ENCODE assay signal across 1 cellular context in genomic region chr4:14961292-14961691, GRCh38.
TF ChIP-seq lines count a peak whose summit lies in the region.

No MANE protein-coding gene starts in this region.

TF ChIP-seq in HepG2, 621 proteins besides CTCF, POLR2A, EP300 and RAD21 (continued from another document):
- no peak for TF ChIP-seq ZNF7 (CRISPR knock-in tag; IDR thresholded peaks at IDR 0.05)
- no peak for TF ChIP-seq PATZ1 (CRISPR knock-in tag; IDR thresholded peaks at IDR 0.05)
- no peak for TF ChIP-seq ZNF660 (CRISPR knock-in tag; IDR thresholded peaks at IDR 0.05; ENCODE audit: borderline replicate concordance, low read depth)
- no peak for TF ChIP-seq ZNF749 (CRISPR knock-in tag; IDR thresholded peaks at IDR 0.05; ENCODE audit: borderline replicate concordance)
- TF ChIP-seq SRSF9 (IDR thresholded peaks at IDR 0.05; ENCODE audit: borderline replicate concordance, insufficient read depth, low read depth, low read length, poor library complexity, severe bottlenecking): no peak
- TF ChIP-seq POLR2AphosphoS2 (IDR thresholded peaks at IDR 0.05; ENCODE audit: low read depth, low read length): no peak
- no peak for TF ChIP-seq CHD2 (IDR thresholded peaks at IDR 0.05; ENCODE audit: low read depth, low read length)
